ENCODE assay signal across 10 cellular contexts in the genomic region with DNA sequence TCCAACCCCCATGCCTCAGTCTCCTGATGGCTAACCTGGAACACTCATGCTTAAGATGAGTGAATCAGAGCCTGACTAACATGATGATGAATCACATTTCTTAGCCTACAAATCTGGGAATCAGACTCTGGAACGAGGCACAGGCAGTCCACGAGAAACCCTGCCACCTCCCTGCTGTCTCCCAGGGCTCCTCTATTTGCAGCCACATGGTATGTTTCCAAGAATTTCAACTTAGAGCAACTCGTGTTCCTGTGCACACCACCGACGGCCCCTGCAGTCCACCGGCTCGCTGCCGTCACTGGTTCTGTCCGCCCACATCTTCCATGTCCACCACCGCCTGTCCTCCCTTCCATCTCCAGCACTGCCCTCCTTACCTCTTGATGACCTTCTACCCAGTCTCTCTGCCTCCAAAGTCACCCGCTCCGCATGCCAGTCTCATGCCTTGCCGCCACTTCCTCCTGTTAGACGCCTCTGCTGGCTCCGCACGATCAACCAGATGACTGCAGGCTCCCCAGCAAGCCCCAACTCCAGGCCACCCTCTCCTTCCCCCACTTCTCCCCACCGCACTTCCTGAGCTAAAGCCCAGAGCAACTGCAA.
A peak's percentile ranks its signal among the peaks of the same experiment; 100 is the strongest.
DNase-seq lines count a peak whose midpoint lies in the region; ATAC-seq and TF ChIP-seq lines count a peak whose summit lies in the region.
"Had no signal": no experiment of that assay in that cellular context is flagged by ENCODE, and none has a peak within 500 bp of the region (broad histone marks: within the 10 kb centered on the region; RNA-seq: fewer than 3 reads in every experiment).

No MANE protein-coding gene starts in this region.

- H3K9me3 Mint-ChIP-seq in HFFc6 (no peaks in the 10 kb centered on the region), Caco-2 (ENCODE audit: unreplicated experiment) (no peaks in the 10 kb centered on the region)
- H3K9me3 Mint-ChIP-seq in stimulated activated memory B cell treated with anti-CD40 and anti-IgM and Interleukin-4, amounts not matched to agents 10 μg/mL and 1 μg/mL and 100 μg/mL, for 72 hours = no peaks in the 10 kb centered on the region

- H3K4me1 ChIP-seq in Caco-2 = no peaks in the 10 kb centered on the region

- H3K36me3 Mint-ChIP-seq in HFFc6 (ENCODE audit: low read depth) = peaks cover 4% of the 10 kb centered on the region; the same call in 1 of the 2 replicates
- H3K36me3 Mint-ChIP-seq in Caco-2 (ENCODE audit: insufficient read depth, unreplicated experiment) = peaks cover 7% of the 10 kb centered on the region
- H3K36me3 Mint-ChIP-seq in stimulated activated memory B cell treated with anti-CD40 and anti-IgM and Interleukin-4, amounts not matched to agents 10 μg/mL and 1 μg/mL and 100 μg/mL, for 72 hours = peaks cover 9% of the 10 kb centered on the region

- no peak overlapping the region for H3K4me3 ChIP-seq in Caco-2 (ENCODE audit: low read depth, low read length)

- BruUV-seq in Caco-2 (replicated peaks; lab: Mats Ljungman, UMichigan) = no TSS peak

- H3K9me3 ChIP-seq in Caco-2 = no peaks in the 10 kb centered on the region

- H3K36me3 ChIP-seq in Caco-2 (ENCODE audit: control insufficient read depth, insufficient read depth, low read length) = no peaks in the 10 kb centered on the region

- peaks cover 29% of the 10 kb centered on the region for H3K4me1 Mint-ChIP-seq in HFFc6 (ENCODE audit: low read depth)
- H3K4me1 Mint-ChIP-seq in Caco-2 (ENCODE audit: low read depth, unreplicated experiment) = no peaks in the 10 kb centered on the region
- H3K4me1 Mint-ChIP-seq in stimulated activated memory B cell treated with anti-CD40 and anti-IgM and Interleukin-4, amounts not matched to agents 10 μg/mL and 1 μg/mL and 100 μg/mL, for 72 hours = peaks cover 8% of the 10 kb centered on the region

- no peak for ATAC-seq in HG02678 (IDR thresholded peaks at IDR 0.05; ENCODE audit: unreplicated experiment)
- ATAC-seq in stimulated activated memory B cell treated with anti-CD40 and anti-IgM and Interleukin-4, amounts not matched to agents 10 μg/mL and 1 μg/mL and 100 μg/mL, for 72 hours = no peak

- H3K27me3 ChIP-seq in Caco-2 (replicated peaks; ENCODE audit: control insufficient read depth, insufficient read depth, low read length) = no peaks in the 10 kb centered on the region

- DNase-seq in A172 (ENCODE audit: low spot score) (peak; percentile 83), HFFc6 (peak; percentile 87), kidney glomerular epithelial cell (lab: John Stamatoyannopoulos, UW) (peak; percentile 91), NCI-H2029 (lab: John Stamatoyannopoulos, UW) (no peak), Caco-2 (no peak)

- peak overlapping the region; percentile 53 for H3K27ac ChIP-seq in angular gyrus (ENCODE audit: low read depth, low read length)
- H3K27ac ChIP-seq: C4-2B had no signal

- no peaks in the 10 kb centered on the region for H3K27me3 Mint-ChIP-seq in HFFc6 (ENCODE audit: insufficient read depth)
- no peaks in the 10 kb centered on the region for H3K27me3 Mint-ChIP-seq in Caco-2 (ENCODE audit: insufficient read depth, unreplicated experiment)
- H3K27me3 Mint-ChIP-seq in stimulated activated memory B cell treated with anti-CD40 and anti-IgM and Interleukin-4, amounts not matched to agents 10 μg/mL and 1 μg/mL and 100 μg/mL, for 72 hours = peaks cover 19% of the 10 kb centered on the region
- H3K27me3 Mint-ChIP-seq: type B pancreatic cell had no signal

- POLR2A ChIA-PET in Caco-2 (lab: Charles Lee) = no interaction called here

- no peak for TF ChIP-seq CTCF in HFFc6 (IDR thresholded peaks at IDR 0.05)
- TF ChIP-seq CTCF in Caco-2 (IDR thresholded peaks at IDR 0.05; ENCODE audit: insufficient read depth in 1 of 2, low read depth in 1 of 2, low read length in 1 of 2, severe bottlenecking in 1 of 2, unreplicated experiment in 1 of 2) = no peak

- intact Hi-C loops in Caco-2 (cut with micrococcal nuclease; ENCODE audit: unreplicated experiment) = no loop called here

- CTCF ChIA-PET in Caco-2 (lab: Charles Lee) = no interaction called here

- H3K27ac Mint-ChIP-seq in HFFc6 (peak overlapping the region; percentile 97), Caco-2 (ENCODE audit: unreplicated experiment) (no peak overlapping the region)
- H3K27ac Mint-ChIP-seq in stimulated activated memory B cell treated with anti-CD40 and anti-IgM and Interleukin-4, amounts not matched to agents 10 μg/mL and 1 μg/mL and 100 μg/mL, for 72 hours = no peak overlapping the region
- H3K27ac Mint-ChIP-seq: type B pancreatic cell had no signal

- peak overlapping the region; percentile 81 for H3K4me3 Mint-ChIP-seq in HFFc6
- H3K4me3 Mint-ChIP-seq in Caco-2 (ENCODE audit: unreplicated experiment) = no peak overlapping the region
- H3K4me3 Mint-ChIP-seq in stimulated activated memory B cell treated with anti-CD40 and anti-IgM and Interleukin-4, amounts not matched to agents 10 μg/mL and 1 μg/mL and 100 μg/mL, for 72 hours = no peak overlapping the region
- H3K4me3 Mint-ChIP-seq: type B pancreatic cell had no signal

Comparison
In these comparisons a context has a peak if more than half of its experiments do, and no peak if none do; other contexts are left out.
1. DNase-seq: peak in A172 (single experiment), HFFc6 (single experiment) and kidney glomerular epithelial cell (single experiment); none in NCI-H2029 (single experiment) and Caco-2 (0 of 2).